ENCODE assay signal across 8 cellular contexts in genomic region chr2:160324161-160324768, GRCh38.
A peak's percentile ranks its signal among the peaks of the same experiment; 100 is the strongest.
DNase-seq lines count a peak whose midpoint lies in the region; TF ChIP-seq lines count a peak whose summit lies in the region.

No MANE protein-coding gene starts in this region.

- no peak overlapping the region for H3K27ac ChIP-seq in HL-60 (replicated peaks)

- H3K4me3 ChIP-seq in HL-60 (replicated peaks; ENCODE audit: insufficient read depth, low read length) (no peak overlapping the region), kidney epithelial cell (ENCODE audit: low read depth, low read length) (no peak overlapping the region)

- H3K36me3 Mint-ChIP-seq in brain, result no peaks in the 10 kb centered on the region

- H3K27me3 Mint-ChIP-seq in brain, result peaks cover 82% of the 10 kb centered on the region

- H3K9me3 Mint-ChIP-seq in brain, result no peaks in the 10 kb centered on the region

- peak overlapping the region in 1 of 5 experiments; percentile 47 for H3K27ac Mint-ChIP-seq in brain

- DNase-seq in NCI-H1417 (lab: John Stamatoyannopoulos, UW) (peak in 2 of 3 experiments; percentile 14 to 32), NCI-H1417 treated with DMSO at 0.1 percent for 48 hours (lab: John Stamatoyannopoulos, UW) (no peak), HL-60 (ENCODE audit: low read depth in 1 of 2, low spot score in 1 of 2) (peak; percentile 12 to 49), SKM-1 treated with dmso at 0.1 percent for 144 hours (lab: John Stamatoyannopoulos, UW; ENCODE audit: unreplicated experiment) (peak; percentile 22), kidney epithelial cell (ENCODE audit: low read depth) (no peak), middle frontal gyrus (ENCODE audit: extremely low spot score, low spot score) (no peak)
- DNase-seq in stimulated activated CD8-positive, alpha-beta memory T cell treated with anti-CD3 and anti-CD28 coated beads, Interleukin-7, amount 100 ng/mL, for 24 hours (ENCODE audit: low read depth), result peak; percentile 23

- H3K4me3 Mint-ChIP-seq in brain, result no peak overlapping the region

- H3K27me3 ChIP-seq in HL-60 (ENCODE audit: insufficient read depth, poor library complexity, severe bottlenecking) (no peaks in the 10 kb centered on the region), kidney epithelial cell (ENCODE audit: control insufficient read depth, insufficient read depth, low read length) (no peaks in the 10 kb centered on the region)

- H3K4me1 Mint-ChIP-seq in brain, result peaks cover 45% of the 10 kb centered on the region

- TF ChIP-seq CTCF in HL-60 (IDR thresholded peaks at IDR 0.05; ENCODE audit: insufficient read depth, low read length), result peak; percentile 46
- TF ChIP-seq CTCF in brain (conservative IDR thresholded peaks at IDR 0.05), result peak; percentile 61 to 84
- TF ChIP-seq CTCF in kidney epithelial cell (IDR thresholded peaks at IDR 0.05; ENCODE audit: insufficient read depth, low read length, poor library complexity, severe bottlenecking), result peak; percentile 70

- H3K36me3 ChIP-seq in kidney epithelial cell (ENCODE audit: control insufficient read depth, insufficient read depth, low read length), result no peaks in the 10 kb centered on the region

Comparison
In these comparisons a context has a peak if more than half of its experiments do, and no peak if none do; other contexts are left out.
1. DNase-seq: peak in NCI-H1417 (2 of 3), HL-60 (2 of 2), SKM-1 treated with dmso at 0.1 percent for 144 hours (single experiment) and stimulated activated CD8-positive, alpha-beta memory T cell treated with anti-CD3 and anti-CD28 coated beads, Interleukin-7, amount 100 ng/mL, for 24 hours (single experiment); none in NCI-H1417 treated with DMSO at 0.1 percent for 48 hours (single experiment), kidney epithelial cell (single experiment) and middle frontal gyrus (single experiment).
2. Peak in every context shown above with its lines, with median percentiles within 50 percentile points of each other: CTCF ChIP-seq.